8 cellular contexts compared by ENCODE assay signal in the genomic region with DNA sequence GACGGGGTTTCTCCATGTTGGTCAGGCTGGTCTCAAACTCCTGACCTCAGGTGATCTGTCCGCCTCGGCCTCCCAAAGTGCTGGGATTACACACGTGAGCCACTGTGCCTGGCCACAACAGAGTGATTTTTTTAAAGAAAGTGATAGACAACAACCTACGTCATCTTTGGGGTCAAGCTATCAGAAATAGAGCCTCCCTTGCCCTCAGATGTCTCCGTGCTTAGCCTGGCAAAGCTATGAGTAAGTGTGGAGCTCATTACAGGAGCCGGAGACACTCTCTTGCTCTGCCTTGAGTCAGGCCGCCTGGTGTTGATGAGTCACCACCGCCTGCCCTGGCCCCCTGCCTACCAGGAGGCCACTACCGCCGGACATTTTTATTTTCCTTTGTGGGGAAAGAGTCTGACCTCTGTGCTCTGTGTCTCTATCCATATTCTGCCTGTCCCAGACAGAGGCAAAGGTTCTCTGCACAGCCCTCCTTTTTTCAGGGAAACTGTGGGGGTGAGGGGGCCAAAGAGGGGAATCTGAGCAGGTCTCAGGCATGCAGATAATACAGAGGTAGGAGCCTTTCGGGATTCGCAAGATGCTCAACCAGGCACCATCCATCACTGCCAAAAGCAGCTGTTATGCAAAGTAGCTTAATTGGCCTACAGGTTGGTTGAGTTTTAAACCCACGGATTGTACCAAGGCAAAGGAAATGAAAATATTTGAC.
A peak's percentile ranks its signal among the peaks of the same experiment; 100 is the strongest.
DNase-seq lines count a peak whose midpoint lies in the region; ATAC-seq, FAIRE-seq and TF ChIP-seq lines count a peak whose summit lies in the region.

No MANE protein-coding gene starts in this region.

- TF ChIP-seq POLR2A in K562 (conservative IDR thresholded peaks at IDR 0.05) (peak; percentile 55), testis (IDR thresholded peaks at IDR 0.05) (no peak)

- no peaks in the 10 kb centered on the region for H3K36me3 ChIP-seq in Karpas-422 (ENCODE audit: insufficient read depth, low read length)
- no peaks in the 10 kb centered on the region for H3K36me3 ChIP-seq in K562 (ENCODE audit: control insufficient read depth, insufficient read depth, low read length)
- no peaks in the 10 kb centered on the region for H3K36me3 ChIP-seq in testis (ENCODE audit: low read depth, missing control alignments)

- H3K4me2 ChIP-seq in Karpas-422 (ENCODE audit: low read depth, low read length, poor library complexity, severe bottlenecking) (peak overlapping the region; percentile 45), K562 (ENCODE audit: insufficient read depth, low read length) (peak overlapping the region; percentile 64)

- peak in 1 of 3 experiments; percentile 20; a peak in 1 of 6 replicates for TF ChIP-seq CTCF in K562 (IDR thresholded peaks at IDR 0.05 in 2 of 3, conservative IDR thresholded peaks at IDR 0.05 in 1 of 3; ENCODE audit: insufficient read depth in 2 of 3, low read depth in 1 of 3, low read length in 3 of 3)
- TF ChIP-seq CTCF in testis (IDR thresholded peaks at IDR 0.05), result no peak

- no peak overlapping the region for H3K27ac Mint-ChIP-seq in activated naive CD4-positive, alpha-beta T cell treated with anti-CD3 and anti-CD28 coated beads, Interleukin-2, amount 50 U/mL, for 72 hours
- H3K27ac Mint-ChIP-seq in activated CD8-positive, alpha-beta T cell treated with anti-CD3 and anti-CD28 coated beads, Interleukin-2, amount 10 ng/mL, durations not matched to agents 7 days and 5 days, result no peak overlapping the region

- H4K20me1 ChIP-seq in Karpas-422 (ENCODE audit: insufficient read depth, low read depth, low read length), result no peaks in the 10 kb centered on the region
- H4K20me1 ChIP-seq in K562 (replicated peaks; ENCODE audit: control insufficient read depth, insufficient read depth, low read length), result no peaks in the 10 kb centered on the region

- peak; percentile 83 for FAIRE-seq in K562 (lab: Jason Lieb, UNC)

- H3K79me2 ChIP-seq in Karpas-422 (ENCODE audit: low read length) (no peaks in the 10 kb centered on the region), K562 (ENCODE audit: control insufficient read depth, insufficient read depth, low read length) (no peaks in the 10 kb centered on the region)

- H3K4me1 ChIP-seq in Karpas-422 (ENCODE audit: low read length) (peaks cover 19% of the 10 kb centered on the region), K562 (replicated peaks in 1 of 2; ENCODE audit: control insufficient read depth in 2 of 2, insufficient read depth in 2 of 2, low read length in 2 of 2) (peaks cover 44 to 59% of the 10 kb centered on the region in 2 experiments), testis (peaks cover 5% of the 10 kb centered on the region)

- POLR2A ChIA-PET in K562 (lab: Yijun Ruan, JAX), result interaction anchor here (0.5 to 1.5 kb wide), 11 partner anchors 8 to 994 kb away, joined by 3 to 7 read pairs (median 3); a partner anchor contains a TSS
- POLR2A ChIA-PET in activated CD8-positive, alpha-beta T cell treated with anti-CD3 and anti-CD28 coated beads, Interleukin-2, amount 10 ng/mL, durations not matched to agents 7 days and 5 days (lab: Charles Lee), result no interaction called here

- peak; percentile 85 for ATAC-seq in K562
- ATAC-seq in activated naive CD4-positive, alpha-beta T cell treated with anti-CD3 and anti-CD28 coated beads, Interleukin-2, amount 50 U/mL, for 72 hours, result no peak
- ATAC-seq in HG02610 (IDR thresholded peaks at IDR 0.05; ENCODE audit: unreplicated experiment), result no peak
- no peak for ATAC-seq in activated CD8-positive, alpha-beta T cell treated with anti-CD3 and anti-CD28 coated beads, Interleukin-2, amount 10 ng/mL, durations not matched to agents 7 days and 5 days

- H3K27ac ChIP-seq in Karpas-422 (ENCODE audit: low read length) (no peak overlapping the region), K562 (ENCODE audit: extremely low read depth, low read depth, low read length) (peak overlapping the region; percentile 71), testis (no peak overlapping the region)

- no peaks in the 10 kb centered on the region for H3K27me3 ChIP-seq in Karpas-422 (ENCODE audit: low read length)
- no peaks in the 10 kb centered on the region for H3K27me3 ChIP-seq in K562 (ENCODE audit: control insufficient read depth in 2 of 2, insufficient read depth in 2 of 2, low read length in 2 of 2)
- H3K27me3 ChIP-seq in testis, result no peaks in the 10 kb centered on the region

- CTCF ChIA-PET in K562 (lab: Yijun Ruan, JAX; ENCODE audit: low intra/inter-chr PET ratio), result no interaction called here
- CTCF ChIA-PET in activated CD8-positive, alpha-beta T cell treated with anti-CD3 and anti-CD28 coated beads, Interleukin-2, amount 10 ng/mL, durations not matched to agents 7 days and 5 days (lab: Charles Lee), result no interaction called here

- in situ Hi-C loops in K562 (cut with MboI), result no loop called here

- H2AFZ ChIP-seq in Karpas-422 (ENCODE audit: low read length), result no peak overlapping the region
- H2AFZ ChIP-seq in K562 (ENCODE audit: low read depth, low read length), result peak overlapping the region; percentile 94

- no peak overlapping the region for H3K4me3 Mint-ChIP-seq in activated CD8-positive, alpha-beta T cell treated with anti-CD3 and anti-CD28 coated beads, Interleukin-2, amount 10 ng/mL, durations not matched to agents 7 days and 5 days

- intact Hi-C loops in K562 (cut with micrococcal nuclease) (loop anchor here (10.0 kb wide), 1 partner anchor 140 kb away; no protein-coding TSS in a partner anchor), testis (cut with DNase I; ENCODE audit: low total_unique reads) (no loop called here)

- DNase-seq in AG08395 (ENCODE audit: low spot score), result peak; percentile 98
- DNase-seq in Karpas-422, result peak; percentile 77
- peak; percentile 81 to 87 (median 84) for DNase-seq in K562 (ENCODE audit: extremely low read depth in 1 of 4, low spot score in 3 of 4)
- peak; percentile 97 for DNase-seq in islet precursor cell
- peak; percentile 50 for DNase-seq in testis
- DNase-seq in activated naive CD4-positive, alpha-beta T cell treated with anti-CD3 and anti-CD28 coated beads, Interleukin-2, amount 50 U/mL, for 72 hours (ENCODE audit: low spot score in 2 of 2), result no peak
- no peak for DNase-seq in activated CD8-positive, alpha-beta T cell treated with anti-CD3 and anti-CD28 coated beads, Interleukin-2, amount 10 ng/mL, durations not matched to agents 7 days and 5 days

- H3K9me2 ChIP-seq in Karpas-422 (replicated peaks; ENCODE audit: insufficient read depth, low read length), result no peaks in the 10 kb centered on the region

- TF ChIP-seq EP300 in K562 (IDR thresholded peaks at IDR 0.05; ENCODE audit: low read length), result peak; percentile 80

- BruUV-seq in K562 (replicated peaks; lab: Mats Ljungman, UMichigan), result no TSS peak

- no peaks in the 10 kb centered on the region for H3K4me1 Mint-ChIP-seq in activated CD8-positive, alpha-beta T cell treated with anti-CD3 and anti-CD28 coated beads, Interleukin-2, amount 10 ng/mL, durations not matched to agents 7 days and 5 days (ENCODE audit: low read depth)

- no peaks in the 10 kb centered on the region for H3K9me1 ChIP-seq in K562 (ENCODE audit: control insufficient read depth, insufficient read depth, low read length)

- peak; percentile 5 to 17; a peak in 1 of 4 replicates for TF ChIP-seq RAD21 in K562 (CRISPR knock-in tag; conservative IDR thresholded peaks at IDR 0.05 in 1 of 2, IDR thresholded peaks at IDR 0.05 in 1 of 2)

- H3K27me3 Mint-ChIP-seq in activated CD8-positive, alpha-beta T cell treated with anti-CD3 and anti-CD28 coated beads, Interleukin-2, amount 10 ng/mL, durations not matched to agents 7 days and 5 days (ENCODE audit: low read depth), result no peaks in the 10 kb centered on the region

- no peaks in the 10 kb centered on the region for H3K9me3 Mint-ChIP-seq in activated naive CD4-positive, alpha-beta T cell treated with anti-CD3 and anti-CD28 coated beads, Interleukin-2, amount 50 U/mL, for 72 hours
- no peaks in the 10 kb centered on the region for H3K9me3 Mint-ChIP-seq in activated CD8-positive, alpha-beta T cell treated with anti-CD3 and anti-CD28 coated beads, Interleukin-2, amount 10 ng/mL, durations not matched to agents 7 days and 5 days (ENCODE audit: insufficient read depth)

- H3K4me3 ChIP-seq in Karpas-422 (ENCODE audit: low read length) (no peak overlapping the region), K562 (no peak overlapping the region; the same call in 1 of the 2 replicates), testis (no peak overlapping the region)

- H3K9ac ChIP-seq in Karpas-422 (ENCODE audit: low read length), result no peak overlapping the region
- peak overlapping the region; percentile 41 to 85; a peak in 3 of 4 replicates for H3K9ac ChIP-seq in K562 (ENCODE audit: insufficient read depth in 1 of 2, low read depth in 2 of 2, low read length in 2 of 2)

- WGBS in K562 (ENCODE audit: insufficient coverage, low coverage, missing lambda C conversion rate), result 19% methylated on average over 14 of the region's 14 CpGs
- WGBS in testis, 2 donors, result 70 to 75% methylated on average over 14 of the region's 14 CpGs

- H3K9me3 ChIP-seq in Karpas-422 (ENCODE audit: low read length) (no peaks in the 10 kb centered on the region), K562 (replicated peaks; ENCODE audit: control insufficient read depth, insufficient read depth, low read depth, low read length) (no peaks in the 10 kb centered on the region), testis (no peaks in the 10 kb centered on the region)

- H3K36me3 Mint-ChIP-seq in activated naive CD4-positive, alpha-beta T cell treated with anti-CD3 and anti-CD28 coated beads, Interleukin-2, amount 50 U/mL, for 72 hours, result no peaks in the 10 kb centered on the region
- no peaks in the 10 kb centered on the region for H3K36me3 Mint-ChIP-seq in activated CD8-positive, alpha-beta T cell treated with anti-CD3 and anti-CD28 coated beads, Interleukin-2, amount 10 ng/mL, durations not matched to agents 7 days and 5 days (ENCODE audit: low read depth)

TF ChIP-seq in K562, 482 proteins besides CTCF, POLR2A, EP300 and RAD21 (continues in another document):
- TF ChIP-seq BACH1 (tag; IDR thresholded peaks at IDR 0.05), result no peak; the same call in 1 of the 2 replicates
- no peak for TF ChIP-seq PHB2 (IDR thresholded peaks at IDR 0.05; ENCODE audit: low read depth)
- TF ChIP-seq TAF1 (IDR thresholded peaks at IDR 0.05; ENCODE audit: control insufficient read depth, extremely low read depth, insufficient read depth, low read length, severe bottlenecking), result no peak
- peak; percentile 64 for TF ChIP-seq POLR2H (tag; IDR thresholded peaks at IDR 0.05; ENCODE audit: low read depth)
- TF ChIP-seq ZFX (CRISPR knock-in tag; IDR thresholded peaks at IDR 0.05), result peak; percentile 30; the same call in 1 of the 2 replicates
- TF ChIP-seq OTX1 (CRISPR knock-in tag; IDR thresholded peaks at IDR 0.05), result no peak
- peak; percentile 70 for TF ChIP-seq FOS (IDR thresholded peaks at IDR 0.05; ENCODE audit: extremely low read depth, insufficient read length)
- no peak for TF ChIP-seq GATA2 (CRISPR knock-in tag; IDR thresholded peaks at IDR 0.05)
- peak; percentile 58 for TF ChIP-seq SMAD1 (IDR thresholded peaks at IDR 0.05; ENCODE audit: low read depth, low read length, partially characterized antibody)
- TF ChIP-seq EZH2 (IDR thresholded peaks at IDR 0.05; ENCODE audit: borderline replicate concordance, low read depth, low read length), result no peak

Comparison
In these comparisons a context has a peak if more than half of its experiments do, and no peak if none do; other contexts are left out.
1. DNase-seq: peak in AG08395 (single experiment), Karpas-422 (single experiment), K562 (4 of 4), islet precursor cell (single experiment) and testis (single experiment); none in activated naive CD4-positive, alpha-beta T cell treated with anti-CD3 and anti-CD28 coated beads, Interleukin-2, amount 50 U/mL, for 72 hours (0 of 2) and activated CD8-positive, alpha-beta T cell treated with anti-CD3 and anti-CD28 coated beads, Interleukin-2, amount 10 ng/mL, durations not matched to agents 7 days and 5 days (single experiment).